Comparison of ENCODE assay signal across 2 cellular contexts in the genomic region with DNA sequence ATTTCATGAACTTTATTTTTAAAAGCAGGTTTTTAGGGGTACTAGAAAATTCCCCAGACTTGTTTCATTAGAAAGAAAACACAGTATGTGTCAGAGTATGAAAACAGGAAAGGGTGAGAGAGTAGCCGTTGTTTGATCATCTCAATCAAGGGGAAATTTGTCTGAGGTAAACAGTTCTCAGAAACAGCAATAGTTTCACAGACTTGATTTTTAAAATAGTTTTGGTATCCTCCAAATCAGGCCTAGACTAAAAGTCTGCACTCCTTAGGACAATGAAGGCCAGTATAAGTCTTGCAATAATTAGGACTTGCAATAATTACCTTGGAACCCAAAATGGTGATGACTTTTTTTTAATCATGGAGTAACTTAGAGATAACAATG.
TF ChIP-seq lines count a peak whose summit lies in the region.

No MANE protein-coding gene starts in this region.

TF ChIP-seq in endothelial cell of umbilical vein, 7 proteins besides CTCF, POLR2A, EP300 and RAD21 (continued from another document):
- TF ChIP-seq MAX (IDR thresholded peaks at IDR 0.05; ENCODE audit: insufficient read depth, insufficient read length), result no peak
TF ChIP-seq in endothelial cell of umbilical vein: peak in this region for 0.

TF ChIP-seq in SK-N-SH, 30 proteins besides CTCF, POLR2A, EP300 and RAD21 (continued from another document):
- TF ChIP-seq, protein P1, sequence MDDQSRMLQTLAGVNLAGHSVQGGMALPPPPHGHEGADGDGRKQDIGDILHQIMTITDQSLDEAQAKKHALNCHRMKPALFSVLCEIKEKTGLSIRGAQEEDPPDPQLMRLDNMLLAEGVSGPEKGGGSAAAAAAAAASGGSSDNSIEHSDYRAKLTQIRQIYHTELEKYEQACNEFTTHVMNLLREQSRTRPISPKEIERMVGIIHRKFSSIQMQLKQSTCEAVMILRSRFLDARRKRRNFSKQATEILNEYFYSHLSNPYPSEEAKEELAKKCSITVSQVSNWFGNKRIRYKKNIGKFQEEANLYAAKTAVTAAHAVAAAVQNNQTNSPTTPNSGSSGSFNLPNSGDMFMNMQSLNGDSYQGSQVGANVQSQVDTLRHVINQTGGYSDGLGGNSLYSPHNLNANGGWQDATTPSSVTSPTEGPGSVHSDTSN (IDR thresholded peaks at IDR 0.05), result no peak
- TF ChIP-seq TAF1 (IDR thresholded peaks at IDR 0.05; ENCODE audit: borderline replicate concordance, low read depth, low read length) (no peak), IRF3 (IDR thresholded peaks at IDR 0.05; ENCODE audit: low read depth, low read length) (no peak), JUND (IDR thresholded peaks at IDR 0.05) (no peak), SIN3A (IDR thresholded peaks at IDR 0.05; ENCODE audit: borderline replicate concordance, low read depth, low read length) (no peak), MXI1 (IDR thresholded peaks at IDR 0.05; ENCODE audit: low read depth, low read length) (no peak), MAX (IDR thresholded peaks at IDR 0.05; ENCODE audit: low read depth) (no peak), RXRA (IDR thresholded peaks at IDR 0.05; ENCODE audit: borderline replicate concordance, low read depth) (no peak), FOSL2 (IDR thresholded peaks at IDR 0.05; ENCODE audit: borderline replicate concordance, low read depth) (no peak), EZH2phosphoT487 (IDR thresholded peaks at IDR 0.05; ENCODE audit: borderline replicate concordance, low read depth) (no peak), RFX5 (IDR thresholded peaks at IDR 0.05; ENCODE audit: low read length) (no peak), RCOR1 (IDR thresholded peaks at IDR 0.05; ENCODE audit: low read length) (no peak), GATA2 (CRISPR knock-in tag; IDR thresholded peaks at IDR 0.05) (no peak), MEF2A (IDR thresholded peaks at IDR 0.05; ENCODE audit: borderline replicate concordance, low read depth) (no peak)
- TF ChIP-seq, protein P2, sequence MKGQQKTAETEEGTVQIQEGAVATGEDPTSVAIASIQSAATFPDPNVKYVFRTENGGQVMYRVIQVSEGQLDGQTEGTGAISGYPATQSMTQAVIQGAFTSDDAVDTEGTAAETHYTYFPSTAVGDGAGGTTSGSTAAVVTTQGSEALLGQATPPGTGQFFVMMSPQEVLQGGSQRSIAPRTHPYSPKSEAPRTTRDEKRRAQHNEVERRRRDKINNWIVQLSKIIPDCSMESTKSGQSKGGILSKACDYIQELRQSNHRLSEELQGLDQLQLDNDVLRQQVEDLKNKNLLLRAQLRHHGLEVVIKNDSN (IDR thresholded peaks at IDR 0.05; ENCODE audit: borderline replicate concordance, low read depth), result no peak
